In genomic region chr9:5184776-5185175, GRCh38 we compare ENCODE assay signal across 27 cellular contexts.
"Had no signal": no experiment of that assay in that cellular context is flagged by ENCODE, and none has a peak within 500 bp of the region (broad histone marks: within the 10 kb centered on the region; RNA-seq: fewer than 3 reads in every experiment).

No MANE protein-coding gene starts in this region.

- H3K9me3 ChIP-seq: Peyer's patch, SJSA1, SK-N-SH had no signal

- H3K27me3 ChIP-seq: Peyer's patch, SJSA1 had no signal

- ATAC-seq: K562, T-cell had no signal

- H3K27ac ChIP-seq: HL-60, KMS-11, PC-9, Peyer's patch, SJSA1 had no signal

- H3K4me1 ChIP-seq: Peyer's patch, SJSA1 had no signal

- H3K4me3 ChIP-seq: K562, PC-9, Peyer's patch, SJSA1 had no signal

- H3K36me3 ChIP-seq: Peyer's patch, SJSA1 had no signal

- DNase-seq: MV-4-11; NCI-H1048; NCI-H1105; NCI-H1417; NCI-H1436 treated with DMSO at 0.1 percent for 48 hours; NCI-H1694; NCI-H187 treated with DMSO at 0.1 percent for 48 hours; NCI-H2029 treated with DMSO at 0.1 percent for 48 hours; NCI-H2171 treated with DMSO at 0.1 percent for 48 hours; NCI-H345; NCI-H446 treated with DMSO at 0.1 percent for 48 hours; NCI-H524; NCI-H526 treated with DMSO at 0.1 percent for 48 hours; NCI-H748 treated with DMSO at 0.1 percent for 48 hours; NK-92 treated with Interleukin-12 subunit alpha and Interleukin-12 subunit beta, amount 100 ng/mL, for 24 hours; OCI-M1; PC-9; Right ventricle myocardium superior; SIG-M5; SK-N-SH; SW 1271; T-cell had no signal
